ENCODE assay signal across 1 cellular context in genomic region chrX:18938710-18939109, GRCh38.
A peak's percentile ranks its signal among the peaks of the same experiment; 100 is the strongest.
TF ChIP-seq lines count a peak whose summit lies in the region.

No MANE protein-coding gene starts in this region.

TF ChIP-seq in HEK293, 187 proteins besides CTCF, POLR2A, EP300 and RAD21 (continued from another document and continues in another):
- no peak for TF ChIP-seq PBX3 (CRISPR knock-in tag; IDR thresholded peaks at IDR 0.05)
- peak; percentile 99 for TF ChIP-seq PRDM6 (tag by site-specific recombination; IDR thresholded peaks at IDR 0.05)
- TF ChIP-seq PRDM10 (tag by site-specific recombination; IDR thresholded peaks at IDR 0.05) = 0 out of 2 replicates have a peak, but pooled peaks have one; percentile 37
- TF ChIP-seq ZNF354C (tag by site-specific recombination; IDR thresholded peaks at IDR 0.05; ENCODE audit: borderline replicate concordance, low read depth) = no peak
- 0 out of 2 replicates have a peak, but pooled peaks have one; percentile 43 for TF ChIP-seq PATZ1 (tag by site-specific recombination; IDR thresholded peaks at IDR 0.05)
- no peak for TF ChIP-seq ZNF585B (tag by site-specific recombination; IDR thresholded peaks at IDR 0.05)
- no peak for TF ChIP-seq ZFP37 (tag by site-specific recombination; IDR thresholded peaks at IDR 0.05)
- no peak for TF ChIP-seq PRDM2 (tag by site-specific recombination; IDR thresholded peaks at IDR 0.05; ENCODE audit: borderline replicate concordance)
- TF ChIP-seq ZNF776 (tag by site-specific recombination; IDR thresholded peaks at IDR 0.05; ENCODE audit: borderline replicate concordance) = no peak
- TF ChIP-seq ZNF521 (tag by site-specific recombination; IDR thresholded peaks at IDR 0.05) = no peak
- TF ChIP-seq ZNF626 (tag by site-specific recombination; IDR thresholded peaks at IDR 0.05) = no peak
- TF ChIP-seq ZNF561 (tag by site-specific recombination; IDR thresholded peaks at IDR 0.05; ENCODE audit: borderline replicate concordance) = peak; percentile 67; the same call in 1 of the 2 replicates
- TF ChIP-seq BCL11A (tag by site-specific recombination; IDR thresholded peaks at IDR 0.05; ENCODE audit: low read depth) = peak; percentile 68; the same call in 1 of the 2 replicates
- no peak; the same call in 1 of the 2 replicates for TF ChIP-seq ZNF350 (tag by site-specific recombination; IDR thresholded peaks at IDR 0.05)
- no peak for TF ChIP-seq REST (tag by site-specific recombination; IDR thresholded peaks at IDR 0.05)
- TF ChIP-seq ZNF555 (tag by site-specific recombination; conservative IDR thresholded peaks at IDR 0.05) = no peak
- peak; percentile 79 for TF ChIP-seq ZNF366 (tag by site-specific recombination; conservative IDR thresholded peaks at IDR 0.05)
- peak; percentile 54 for TF ChIP-seq ZBTB8A (tag by site-specific recombination; IDR thresholded peaks at IDR 0.05)
- TF ChIP-seq ZSCAN23 (tag by site-specific recombination; IDR thresholded peaks at IDR 0.05) = 0 out of 2 replicates have a peak, but pooled peaks have one; percentile 50
- TF ChIP-seq PRDM4 (tag by site-specific recombination; IDR thresholded peaks at IDR 0.05) = peak; percentile 88
- peak; percentile 99 for TF ChIP-seq OSR2 (tag by site-specific recombination; IDR thresholded peaks at IDR 0.05)
- no peak for TF ChIP-seq ZNF302 (tag by site-specific recombination; IDR thresholded peaks at IDR 0.05; ENCODE audit: low read depth)
- TF ChIP-seq ZNF692 (tag by site-specific recombination; IDR thresholded peaks at IDR 0.05) = peak; percentile 67
- TF ChIP-seq ZNF221 (tag by site-specific recombination; IDR thresholded peaks at IDR 0.05; ENCODE audit: borderline replicate concordance) = no peak
- no peak for TF ChIP-seq MEIS1 (CRISPR knock-in tag; IDR thresholded peaks at IDR 0.05; ENCODE audit: borderline replicate concordance)
- no peak for TF ChIP-seq HOXC10 (CRISPR knock-in tag; IDR thresholded peaks at IDR 0.05)
- TF ChIP-seq ZNF335 (tag by site-specific recombination; conservative IDR thresholded peaks at IDR 0.05) = no peak
- TF ChIP-seq AEBP2 (tag by site-specific recombination; IDR thresholded peaks at IDR 0.05; ENCODE audit: borderline replicate concordance) = no peak
- no peak for TF ChIP-seq ZNF175 (tag by site-specific recombination; IDR thresholded peaks at IDR 0.05)
